ENCODE assay signal across 17 cellular contexts in genomic region chr12:2418579-2418978, GRCh38.
A peak's percentile ranks its signal among the peaks of the same experiment; 100 is the strongest.
DNase-seq lines count a peak whose midpoint lies in the region; ATAC-seq and TF ChIP-seq lines count a peak whose summit lies in the region.
"Had no signal": no experiment of that assay in that cellular context is flagged by ENCODE, and none has a peak within 500 bp of the region (broad histone marks: within the 10 kb centered on the region; RNA-seq: fewer than 3 reads in every experiment).

No MANE protein-coding gene starts in this region.

- H3K4me3 Mint-ChIP-seq in GM23338 (no peak overlapping the region), WTC11 (no peak overlapping the region), type B pancreatic cell (no peak overlapping the region), Calu3 (ENCODE audit: low read depth, unreplicated experiment) (no peak overlapping the region), neural progenitor cell (no peak overlapping the region)
- no peak overlapping the region for H3K4me3 Mint-ChIP-seq in activated CD8-positive, alpha-beta T cell treated with anti-CD3 and anti-CD28 coated beads, Interleukin-2, amount 10 ng/mL, durations not matched to agents 7 days and 5 days
- H3K4me3 Mint-ChIP-seq: CD14-positive monocyte; CD4-positive, alpha-beta memory T cell had no signal

- H3K9me3 Mint-ChIP-seq in GM23338, result no peaks in the 10 kb centered on the region
- no peaks in the 10 kb centered on the region for H3K9me3 Mint-ChIP-seq in WTC11
- H3K9me3 Mint-ChIP-seq in type B pancreatic cell, result no peaks in the 10 kb centered on the region
- H3K9me3 Mint-ChIP-seq in Calu3 (ENCODE audit: low read depth, unreplicated experiment), result peaks cover 2% of the 10 kb centered on the region
- no peaks in the 10 kb centered on the region for H3K9me3 Mint-ChIP-seq in neural progenitor cell
- H3K9me3 Mint-ChIP-seq in activated CD8-positive, alpha-beta T cell treated with anti-CD3 and anti-CD28 coated beads, Interleukin-2, amount 10 ng/mL, durations not matched to agents 7 days and 5 days (ENCODE audit: insufficient read depth), result no peaks in the 10 kb centered on the region
- H3K9me3 Mint-ChIP-seq: CD14-positive monocyte; CD4-positive, alpha-beta memory T cell; IgD-negative memory B cell had no signal

- BruUV-seq in Calu3 (replicated peaks; lab: Mats Ljungman, UMichigan), result no TSS peak

- H3K27ac ChIP-seq in GM23338 (ENCODE audit: low read depth) (peak overlapping the region; percentile 85; the same call in 1 of the 2 replicates), muscle layer of colon (ENCODE audit: low read depth, low read length) (peak overlapping the region; percentile 20), neural progenitor cell (no peak overlapping the region)
- H3K27ac ChIP-seq: BLaER1 had no signal

- no peak for DNase-seq in GM23338 (ENCODE audit: low spot score)
- no peak for DNase-seq in WTC11 (ENCODE audit: low spot score)
- no peak for DNase-seq in type B pancreatic cell (ENCODE audit: extremely low spot score, unreplicated experiment)
- no peak for DNase-seq in Calu3
- no peak for DNase-seq in neural progenitor cell (ENCODE audit: low spot score)
- DNase-seq in activated CD8-positive, alpha-beta T cell treated with anti-CD3 and anti-CD28 coated beads, Interleukin-2, amount 10 ng/mL, durations not matched to agents 7 days and 5 days, result no peak
- DNase-seq: 8988T; CD4-positive, alpha-beta memory T cell; DMS79 treated with DMSO at 0.1 percent for 48 hours; GF-D8; GOT3 had no signal

- no peak overlapping the region for H3K9ac ChIP-seq in muscle layer of colon (ENCODE audit: low read length)
- no peak overlapping the region for H3K9ac ChIP-seq in neural progenitor cell
- H3K9ac ChIP-seq: BLaER1 had no signal

- H3K36me3 Mint-ChIP-seq in GM23338 (ENCODE audit: low read depth), result no peaks in the 10 kb centered on the region
- no peaks in the 10 kb centered on the region for H3K36me3 Mint-ChIP-seq in WTC11
- no peaks in the 10 kb centered on the region for H3K36me3 Mint-ChIP-seq in type B pancreatic cell
- H3K36me3 Mint-ChIP-seq in Calu3 (ENCODE audit: insufficient read depth, unreplicated experiment), result peaks cover 5% of the 10 kb centered on the region
- no peaks in the 10 kb centered on the region for H3K36me3 Mint-ChIP-seq in neural progenitor cell
- H3K36me3 Mint-ChIP-seq in activated CD8-positive, alpha-beta T cell treated with anti-CD3 and anti-CD28 coated beads, Interleukin-2, amount 10 ng/mL, durations not matched to agents 7 days and 5 days (ENCODE audit: low read depth), result no peaks in the 10 kb centered on the region
- H3K36me3 Mint-ChIP-seq: CD14-positive monocyte; CD4-positive, alpha-beta memory T cell had no signal

- POLR2A ChIA-PET in WTC11 (lab: Charles Lee), result no interaction called here
- POLR2A ChIA-PET in activated CD8-positive, alpha-beta T cell treated with anti-CD3 and anti-CD28 coated beads, Interleukin-2, amount 10 ng/mL, durations not matched to agents 7 days and 5 days (lab: Charles Lee), result no interaction called here

- peak overlapping the region; percentile 86 for H3K27ac Mint-ChIP-seq in GM23338
- peak overlapping the region; percentile 98 for H3K27ac Mint-ChIP-seq in WTC11
- peak overlapping the region; percentile 2 for H3K27ac Mint-ChIP-seq in type B pancreatic cell
- no peak overlapping the region for H3K27ac Mint-ChIP-seq in Calu3 (ENCODE audit: unreplicated experiment)
- H3K27ac Mint-ChIP-seq in neural progenitor cell, result no peak overlapping the region
- H3K27ac Mint-ChIP-seq in activated CD8-positive, alpha-beta T cell treated with anti-CD3 and anti-CD28 coated beads, Interleukin-2, amount 10 ng/mL, durations not matched to agents 7 days and 5 days, result no peak overlapping the region
- H3K27ac Mint-ChIP-seq: CD14-positive monocyte; CD4-positive, alpha-beta memory T cell had no signal

- CTCF ChIA-PET in WTC11 (lab: Charles Lee) (interaction anchor here (1.2 kb wide), 1 partner anchor 23 kb away, joined by 3 read pairs; no protein-coding TSS in a partner anchor), Calu3 (lab: Charles Lee) (no interaction called here)
- CTCF ChIA-PET in activated CD8-positive, alpha-beta T cell treated with anti-CD3 and anti-CD28 coated beads, Interleukin-2, amount 10 ng/mL, durations not matched to agents 7 days and 5 days (lab: Charles Lee), result no interaction called here

- H3F3A ChIP-seq in GM23338 (replicated peaks; ENCODE audit: low read depth) (no peaks in the 10 kb centered on the region), neural progenitor cell (ENCODE audit: low read depth) (no peaks in the 10 kb centered on the region)

- ATAC-seq in GM23338 (no peak), WTC11 (no peak)
- ATAC-seq in activated CD8-positive, alpha-beta T cell treated with anti-CD3 and anti-CD28 coated beads, Interleukin-2, amount 10 ng/mL, durations not matched to agents 7 days and 5 days, result no peak
- ATAC-seq: HepG2 had no signal

- no peak for TF ChIP-seq CTCF in GM23338 (conservative IDR thresholded peaks at IDR 0.05; ENCODE audit: low read depth in 2 of 2)
- no peak for TF ChIP-seq CTCF in WTC11 (IDR thresholded peaks at IDR 0.05)
- no peak for TF ChIP-seq CTCF in type B pancreatic cell (conservative IDR thresholded peaks at IDR 0.05)
- TF ChIP-seq CTCF in Calu3 (IDR thresholded peaks at IDR 0.05; ENCODE audit: unreplicated experiment), result no peak
- no peak for TF ChIP-seq CTCF in neural progenitor cell (IDR thresholded peaks at IDR 0.05)

- H3K4me1 Mint-ChIP-seq in GM23338 (peaks cover 35% of the 10 kb centered on the region), WTC11 (peaks cover 45% of the 10 kb centered on the region), type B pancreatic cell (ENCODE audit: unreplicated experiment) (peaks cover 6% of the 10 kb centered on the region), Calu3 (ENCODE audit: low read depth, unreplicated experiment) (no peaks in the 10 kb centered on the region), neural progenitor cell (no peaks in the 10 kb centered on the region)
- no peaks in the 10 kb centered on the region for H3K4me1 Mint-ChIP-seq in activated CD8-positive, alpha-beta T cell treated with anti-CD3 and anti-CD28 coated beads, Interleukin-2, amount 10 ng/mL, durations not matched to agents 7 days and 5 days (ENCODE audit: low read depth)
- H3K4me1 Mint-ChIP-seq: CD14-positive monocyte; CD4-positive, alpha-beta memory T cell; IgD-negative memory B cell had no signal

- no peaks in the 10 kb centered on the region for H4K20me1 ChIP-seq in GM23338 (replicated peaks; ENCODE audit: insufficient read depth)
- H4K20me1 ChIP-seq in neural progenitor cell (ENCODE audit: low read depth), result no peaks in the 10 kb centered on the region
- H4K20me1 ChIP-seq: BLaER1 had no signal

- H3K36me3 ChIP-seq in GM23338 (ENCODE audit: insufficient read depth) (no peaks in the 10 kb centered on the region), muscle layer of colon (ENCODE audit: insufficient read depth, low read length) (no peaks in the 10 kb centered on the region), neural progenitor cell (no peaks in the 10 kb centered on the region)
- H3K36me3 ChIP-seq: BLaER1, HAP-1 had no signal

- intact Hi-C loops in Calu3 (cut with micrococcal nuclease; ENCODE audit: unreplicated experiment), result no loop called here

- H3K9me2 ChIP-seq in GM23338 (ENCODE audit: insufficient read depth), result no peaks in the 10 kb centered on the region

- H3K27me3 Mint-ChIP-seq in GM23338 (ENCODE audit: insufficient read depth, low read depth, poor library complexity) (peaks cover 2% of the 10 kb centered on the region), WTC11 (ENCODE audit: low read depth) (no peaks in the 10 kb centered on the region), type B pancreatic cell (peaks cover 5% of the 10 kb centered on the region), Calu3 (ENCODE audit: unreplicated experiment) (peaks cover 100% of the 10 kb centered on the region), neural progenitor cell (ENCODE audit: insufficient read depth, low read depth) (peaks cover 2% of the 10 kb centered on the region)
- no peaks in the 10 kb centered on the region for H3K27me3 Mint-ChIP-seq in activated CD8-positive, alpha-beta T cell treated with anti-CD3 and anti-CD28 coated beads, Interleukin-2, amount 10 ng/mL, durations not matched to agents 7 days and 5 days (ENCODE audit: low read depth)

- no peaks in the 10 kb centered on the region for H3K27me3 ChIP-seq in GM23338 (ENCODE audit: insufficient read depth)
- no peaks in the 10 kb centered on the region for H3K27me3 ChIP-seq in muscle layer of colon (ENCODE audit: control insufficient read depth in 1 of 2, insufficient read depth in 2 of 2, low read length in 2 of 2)
- no peaks in the 10 kb centered on the region for H3K27me3 ChIP-seq in neural progenitor cell
- H3K27me3 ChIP-seq: BLaER1 had no signal

- H3K9me3 ChIP-seq in muscle layer of colon (ENCODE audit: low read length) (no peaks in the 10 kb centered on the region), neural progenitor cell (ENCODE audit: low read depth) (no peaks in the 10 kb centered on the region)
- H3K9me3 ChIP-seq: BLaER1, HAP-1 had no signal

- H2AFZ ChIP-seq in GM23338, result no peak overlapping the region
- no peak overlapping the region for H2AFZ ChIP-seq in neural progenitor cell (replicated peaks)

- H3K4me3 ChIP-seq in GM23338, result no peak overlapping the region
- H3K4me3 ChIP-seq in muscle layer of colon (ENCODE audit: low read depth in 1 of 2, low read length in 2 of 2), result no peak overlapping the region
- H3K4me3 ChIP-seq in neural progenitor cell, result no peak overlapping the region
- H3K4me3 ChIP-seq: BLaER1, HAP-1 had no signal

- no peaks in the 10 kb centered on the region for H3K79me2 ChIP-seq in GM23338 (replicated peaks; ENCODE audit: insufficient read depth)
- no peaks in the 10 kb centered on the region for H3K79me2 ChIP-seq in neural progenitor cell (ENCODE audit: low read depth)

- H3K4me1 ChIP-seq in GM23338 (ENCODE audit: insufficient read depth) (peaks cover 24% of the 10 kb centered on the region), muscle layer of colon (ENCODE audit: insufficient read depth, low read length) (peaks cover 69% of the 10 kb centered on the region), neural progenitor cell (no peaks in the 10 kb centered on the region)
- H3K4me1 ChIP-seq: BLaER1, HAP-1 had no signal

- H3K4me2 ChIP-seq in GM23338, result peak overlapping the region; percentile 52
- H3K4me2 ChIP-seq in neural progenitor cell, result no peak overlapping the region
- H3K4me2 ChIP-seq: BLaER1 had no signal

TF ChIP-seq in GM23338, 12 proteins besides CTCF, POLR2A, EP300 and RAD21 (continues in another document):
- TF ChIP-seq CREB1 (CRISPR knock-in tag; IDR thresholded peaks at IDR 0.05; ENCODE audit: low read depth), result no peak

TF ChIP-seq in WTC11, 78 proteins besides CTCF, POLR2A, EP300 and RAD21 (continues in another document):
- TF ChIP-seq GTF2I (CRISPR knock-in tag; conservative IDR thresholded peaks at IDR 0.05) (no peak), NFYB (CRISPR knock-in tag; conservative IDR thresholded peaks at IDR 0.05; ENCODE audit: low read depth) (no peak), FOXK1 (CRISPR knock-in tag; IDR thresholded peaks at IDR 0.05) (no peak), CREB1 (CRISPR knock-in tag; IDR thresholded peaks at IDR 0.05) (no peak), GABPB1 (CRISPR knock-in tag; IDR thresholded peaks at IDR 0.05) (no peak), RELA (CRISPR knock-in tag; IDR thresholded peaks at IDR 0.05; ENCODE audit: borderline replicate concordance) (no peak)

Comparison
In these comparisons a context has a peak if more than half of its experiments do, and no peak if none do; other contexts are left out.
1. H3K27ac Mint-ChIP-seq: peak in GM23338 (single experiment), WTC11 (single experiment) and type B pancreatic cell (single experiment); none in Calu3 (single experiment), neural progenitor cell (single experiment) and activated CD8-positive, alpha-beta T cell treated with anti-CD3 and anti-CD28 coated beads, Interleukin-2, amount 10 ng/mL, durations not matched to agents 7 days and 5 days (single experiment).